16 cellular contexts compared by ENCODE assay signal in genomic region chr5:145801195-145801594, GRCh38. TPM values are rescaled to one million over a fixed set of nuclear protein-coding genes. Genes with fewer than 3 reads are reported as not detected.
A peak's percentile ranks its signal among the peaks of the same experiment; 100 is the strongest.
DNase-seq lines count a peak whose midpoint lies in the region; ATAC-seq, FAIRE-seq and TF ChIP-seq lines count a peak whose summit lies in the region.
"Had no signal": no experiment of that assay in that cellular context is flagged by ENCODE, and none has a peak within 500 bp of the region (broad histone marks: within the 10 kb centered on the region; RNA-seq: fewer than 3 reads in every experiment).

No MANE protein-coding gene starts in this region.

- DNase-seq in RWPE2 (ENCODE audit: low spot score) (no peak), bronchial epithelial cell (ENCODE audit: low read depth) (peak; percentile 56), foreskin keratinocyte (peak in 1 of 2 donors; percentile 44), midbrain (lab: John Stamatoyannopoulos, UW) (no peak), cortex of kidney (lab: John Stamatoyannopoulos, UW) (no peak), putamen (ENCODE audit: low spot score) (no peak)
- no peak for DNase-seq in activated CD8-positive, alpha-beta T cell treated with anti-CD3 and anti-CD28 coated beads, Interleukin-2, amount 10 ng/mL, durations not matched to agents 7 days and 5 days
- DNase-seq: BE2C; CD4-positive, alpha-beta memory T cell; DMS79; GM23248 had no signal

- ATAC-seq in RWPE2 (ENCODE audit: low read depth) (peak; percentile 79), foreskin keratinocyte (peak; percentile 18)
- ATAC-seq in activated CD8-positive, alpha-beta T cell treated with anti-CD3 and anti-CD28 coated beads, Interleukin-2, amount 10 ng/mL, durations not matched to agents 7 days and 5 days, result no peak
- ATAC-seq: A549, GM12878 had no signal

- H3K4me3 Mint-ChIP-seq in activated CD8-positive, alpha-beta T cell treated with anti-CD3 and anti-CD28 coated beads, Interleukin-2, amount 10 ng/mL, durations not matched to agents 7 days and 5 days, result no peak overlapping the region
- H3K4me3 Mint-ChIP-seq: CD4-positive, alpha-beta memory T cell had no signal

- H3K27me3 Mint-ChIP-seq in activated CD8-positive, alpha-beta T cell treated with anti-CD3 and anti-CD28 coated beads, Interleukin-2, amount 10 ng/mL, durations not matched to agents 7 days and 5 days (ENCODE audit: low read depth), result no peaks in the 10 kb centered on the region
- H3K27me3 Mint-ChIP-seq: CD4-positive, alpha-beta memory T cell had no signal

- H3K4me1 ChIP-seq in RWPE2 (ENCODE audit: insufficient read depth, poor library complexity, severe bottlenecking), result peaks cover 6% of the 10 kb centered on the region
- H3K4me1 ChIP-seq in foreskin keratinocyte, result no peaks in the 10 kb centered on the region
- H3K4me1 ChIP-seq: BE2C had no signal

- TF ChIP-seq CTCF in RWPE2 (IDR thresholded peaks at IDR 0.05; ENCODE audit: poor library complexity, severe bottlenecking) (no peak), bronchial epithelial cell (IDR thresholded peaks at IDR 0.05; ENCODE audit: insufficient read depth, low read length, severe bottlenecking) (no peak), foreskin keratinocyte (conservative IDR thresholded peaks at IDR 0.05) (no peak)

- no peaks in the 10 kb centered on the region for H3K27me3 ChIP-seq in RWPE2 (ENCODE audit: insufficient read depth, poor library complexity, severe bottlenecking)
- no peaks in the 10 kb centered on the region for H3K27me3 ChIP-seq in bronchial epithelial cell (ENCODE audit: control insufficient read depth, insufficient read depth, low read length)
- no peaks in the 10 kb centered on the region for H3K27me3 ChIP-seq in foreskin keratinocyte
- H3K27me3 ChIP-seq: BE2C had no signal

- H3K36me3 Mint-ChIP-seq in activated CD8-positive, alpha-beta T cell treated with anti-CD3 and anti-CD28 coated beads, Interleukin-2, amount 10 ng/mL, durations not matched to agents 7 days and 5 days (ENCODE audit: low read depth), result no peaks in the 10 kb centered on the region
- H3K36me3 Mint-ChIP-seq: CD4-positive, alpha-beta memory T cell had no signal

- H3K27ac Mint-ChIP-seq in activated CD8-positive, alpha-beta T cell treated with anti-CD3 and anti-CD28 coated beads, Interleukin-2, amount 10 ng/mL, durations not matched to agents 7 days and 5 days, result no peak overlapping the region
- H3K27ac Mint-ChIP-seq: CD4-positive, alpha-beta memory T cell had no signal

- no peak for FAIRE-seq in bronchial epithelial cell (lab: Jason Lieb, UNC)
- FAIRE-seq: A549, GM12878, GM18507, H54 had no signal

- no peak overlapping the region for H3K27ac ChIP-seq in RWPE2 (ENCODE audit: poor library complexity, severe bottlenecking)
- H3K27ac ChIP-seq in foreskin keratinocyte, result no peak overlapping the region
- H3K27ac ChIP-seq: A549, C4-2B, GM23248 had no signal

- no peaks in the 10 kb centered on the region for H3K4me1 Mint-ChIP-seq in activated CD8-positive, alpha-beta T cell treated with anti-CD3 and anti-CD28 coated beads, Interleukin-2, amount 10 ng/mL, durations not matched to agents 7 days and 5 days (ENCODE audit: low read depth)
- H3K4me1 Mint-ChIP-seq: CD4-positive, alpha-beta memory T cell had no signal

- H3K9me3 Mint-ChIP-seq in activated CD8-positive, alpha-beta T cell treated with anti-CD3 and anti-CD28 coated beads, Interleukin-2, amount 10 ng/mL, durations not matched to agents 7 days and 5 days (ENCODE audit: insufficient read depth), result no peaks in the 10 kb centered on the region

- H3K4me3 ChIP-seq in RWPE2 (ENCODE audit: severe bottlenecking) (no peak overlapping the region), bronchial epithelial cell (ENCODE audit: low read depth, low read length) (no peak overlapping the region)
- H3K4me3 ChIP-seq: A549, GM12878, GM23248 had no signal

- H3K36me3 ChIP-seq in RWPE2 (ENCODE audit: low read depth) (peaks cover under 1% of the 10 kb centered on the region), bronchial epithelial cell (ENCODE audit: control insufficient read depth, insufficient read depth, low read length) (no peaks in the 10 kb centered on the region)
- H3K36me3 ChIP-seq: BE2C had no signal

- H3K9me3 ChIP-seq in RWPE2 (ENCODE audit: severe bottlenecking), result no peaks in the 10 kb centered on the region
- H3K9me3 ChIP-seq: A549, BE2C had no signal

- POLR2A ChIA-PET in activated CD8-positive, alpha-beta T cell treated with anti-CD3 and anti-CD28 coated beads, Interleukin-2, amount 10 ng/mL, durations not matched to agents 7 days and 5 days (lab: Charles Lee), result no interaction called here

- CTCF ChIA-PET in activated CD8-positive, alpha-beta T cell treated with anti-CD3 and anti-CD28 coated beads, Interleukin-2, amount 10 ng/mL, durations not matched to agents 7 days and 5 days (lab: Charles Lee), result interaction anchor here (0.9 kb wide), 1 partner anchor 15 kb away, joined by 3 read pairs; no protein-coding TSS in a partner anchor

RNA-seq across cellular contexts. Expression of gene PRELID2, which starts 33.9 kb away (rescaled TPM):
- total RNA-seq in bronchial epithelial cell, result 12.4 and 14.8 TPM in 2 replicates
- 9.2 and 11.2 TPM in 2 replicates for total RNA-seq in foreskin keratinocyte
- 5.3 and 6.8 TPM in 2 replicates for polyA plus RNA-seq in foreskin keratinocyte
- total RNA-seq in activated CD8-positive, alpha-beta T cell treated with anti-CD3 and anti-CD28 coated beads, Interleukin-2, amount 10 ng/mL, durations not matched to agents 7 days and 5 days, result 1 to 10 TPM; 1.2 to 1.5 TPM
